In genomic region chr3:65439641-65440040, GRCh38 we compare ENCODE assay signal across 8 cellular contexts.
DNase-seq lines count a peak whose midpoint lies in the region; ATAC-seq lines count a peak whose summit lies in the region.

No MANE protein-coding gene starts in this region.

- peak; percentile 13 for DNase-seq in SIG-M5 treated with dmso at 0.1 percent for 504 hours (lab: John Stamatoyannopoulos, UW; ENCODE audit: unreplicated experiment)
- DNase-seq in SIG-M5 (lab: John Stamatoyannopoulos, UW) = no peak
- peak; percentile 13 for DNase-seq in NCI-H2196 treated with DMSO at 0.1 percent for 48 hours (lab: John Stamatoyannopoulos, UW; ENCODE audit: unreplicated experiment)
- peak in 56 of 61 donors; percentile 1 to 70 (median 32) for DNase-seq in caudate nucleus (lab: John Stamatoyannopoulos, UW)
- DNase-seq in left colon = peak in 1 of 2 donors; percentile 45
- DNase-seq in aorta = peak in 1 of 2 donors; percentile 79
- DNase-seq in activated naive CD4-positive, alpha-beta T cell treated with anti-CD3 and anti-CD28 coated beads, Interleukin-2, amount 50 U/mL, for 16 hours = no peak
- no peak for DNase-seq in stimulated activated CD4-positive, alpha-beta T cell treated with anti-CD3 and anti-CD28 coated beads, Interleukin-15, amount 100 ng/mL, for 24 hours

- intact Hi-C loops in left colon (cut with DNase I, micrococcal nuclease) (loop anchor here in 1 of 2 donors (10.0 kb wide), 1 partner anchor 235 kb away; no protein-coding TSS in a partner anchor), aorta (cut with DNase I) (loop anchor here (2.0 to 10.0 kb wide), 4 partner anchors 233 to 915 kb away; no protein-coding TSS in a partner anchor)

- H3K27me3 ChIP-seq in aorta (ENCODE audit: control insufficient read depth in 1 of 2, insufficient read depth in 2 of 2, low read length in 1 of 2) = no peaks in the 10 kb centered on the region

- peaks cover 2 to 5% of the 10 kb centered on the region in 2 donors for H3K36me3 ChIP-seq in aorta (ENCODE audit: control insufficient read depth in 1 of 2, insufficient read depth in 2 of 2, low read length in 1 of 2)

- no peaks in the 10 kb centered on the region for H3K9me3 ChIP-seq in aorta (ENCODE audit: control insufficient read depth, low read length)

- WGBS in aorta, 2 donors = 11 to 26% methylated on average over 5 of the region's 5 CpGs

- no peak overlapping the region for H3K27ac ChIP-seq in caudate nucleus (ENCODE audit: low read depth, low read length)
- no peak overlapping the region for H3K27ac ChIP-seq in aorta (ENCODE audit: low read depth in 1 of 2, low read length in 2 of 2)

- no peak overlapping the region for H3K4me3 ChIP-seq in aorta (ENCODE audit: low read length in 2 of 2)

- peak; percentile 90 for ATAC-seq in left colon
- ATAC-seq in aorta (ENCODE audit: low FRiP score) = peak; percentile 63

- H3K4me1 ChIP-seq in aorta (ENCODE audit: control insufficient read depth in 1 of 2, insufficient read depth in 2 of 2, low read length in 2 of 2) = no peaks in the 10 kb centered on the region

Comparison
In these comparisons a context has a peak if more than half of its experiments do, and no peak if none do; other contexts are left out.
1. DNase-seq: peak in SIG-M5 treated with dmso at 0.1 percent for 504 hours (single experiment), NCI-H2196 treated with DMSO at 0.1 percent for 48 hours (single experiment) and caudate nucleus (56 of 61); none in SIG-M5 (single experiment), activated naive CD4-positive, alpha-beta T cell treated with anti-CD3 and anti-CD28 coated beads, Interleukin-2, amount 50 U/mL, for 16 hours (single experiment) and stimulated activated CD4-positive, alpha-beta T cell treated with anti-CD3 and anti-CD28 coated beads, Interleukin-15, amount 100 ng/mL, for 24 hours (single experiment).